26 cellular contexts compared by ENCODE assay signal in genomic region chr1:93453911-93454310, GRCh38. TPM values are rescaled to one million over a fixed set of nuclear protein-coding genes. Genes with fewer than 3 reads are reported as not detected.
DNase-seq lines count a peak whose midpoint lies in the region; ATAC-seq, FAIRE-seq and TF ChIP-seq lines count a peak whose summit lies in the region.
"Had no signal": no experiment of that assay in that cellular context is flagged by ENCODE, and none has a peak within 500 bp of the region (broad histone marks: within the 10 kb centered on the region; RNA-seq: fewer than 3 reads in every experiment).

No MANE protein-coding gene starts in this region.

- H3K4me1 Mint-ChIP-seq in MCF 10A (ENCODE audit: insufficient read depth, unreplicated experiment) (peaks cover 31% of the 10 kb centered on the region), astrocyte (ENCODE audit: low read depth, unreplicated experiment) (peaks cover 20% of the 10 kb centered on the region)

- no peak for TF ChIP-seq POLR2A in breast epithelium (IDR thresholded peaks at IDR 0.05)

- no TSS peak for BruUV-seq in MCF 10A (replicated peaks; lab: Mats Ljungman, UMichigan)

- CTCF ChIA-PET in MCF 10A (lab: Yijun Ruan, JAX), result no interaction called here

- peak overlapping the region; percentile 26 for H3K4me2 ChIP-seq in astrocyte (ENCODE audit: low read length)

- H4K20me1 ChIP-seq in astrocyte (ENCODE audit: insufficient read depth, low read length), result peaks cover 81% of the 10 kb centered on the region

- POLR2A ChIA-PET in MCF 10A (lab: Yijun Ruan, JAX), result interaction anchor here (0.7 to 1.0 kb wide), 5 partner anchors 21 to 162 kb away, joined by 3 read pairs; no protein-coding TSS in a partner anchor

- H3K27ac Mint-ChIP-seq in MCF 10A (ENCODE audit: low read depth, unreplicated experiment) (no peak overlapping the region), astrocyte (ENCODE audit: unreplicated experiment) (no peak overlapping the region)
- H3K27ac Mint-ChIP-seq: activated CD4-positive, alpha-beta T cell treated with anti-CD3 and anti-CD28 coated beads for 36 hours; activated naive CD8-positive, alpha-beta T cell treated with anti-CD3 and anti-CD28 coated beads, Interleukin-2, amount 10 ng/mL, durations not matched to agents 7 days and 5 days; CD4-positive, alpha-beta memory T cell; naive B cell; stimulated activated naive CD8-positive, alpha-beta T cell treated with anti-CD3 and anti-CD28 coated beads, Interleukin-15, amount 100 ng/mL, for 72 hours had no signal

- TF ChIP-seq CTCF in MCF 10A (IDR thresholded peaks at IDR 0.05; ENCODE audit: unreplicated experiment) (no peak), breast epithelium (IDR thresholded peaks at IDR 0.05) (no peak), astrocyte (IDR thresholded peaks at IDR 0.05; ENCODE audit: insufficient read depth, low read depth, low read length) (no peak)

- FAIRE-seq in astrocyte (lab: Jason Lieb, UNC), result no peak
- FAIRE-seq: GM12892 had no signal

- H2AFZ ChIP-seq in astrocyte (ENCODE audit: low read depth, low read length), result no peak overlapping the region

- no peak overlapping the region for H3K27ac ChIP-seq in breast epithelium
- no peak overlapping the region for H3K27ac ChIP-seq in astrocyte (ENCODE audit: low read depth, low read length)
- H3K27ac ChIP-seq: dorsolateral prefrontal cortex, skin epidermis, thyroid gland had no signal

- no peak overlapping the region for H3K4me3 ChIP-seq in breast epithelium
- H3K4me3 ChIP-seq in astrocyte (ENCODE audit: insufficient read depth, low read depth, low read length), result no peak overlapping the region
- H3K4me3 ChIP-seq: dorsolateral prefrontal cortex, skin epidermis, thyroid gland had no signal

- H3K27me3 Mint-ChIP-seq in MCF 10A (ENCODE audit: insufficient read depth, unreplicated experiment), result no peaks in the 10 kb centered on the region
- no peaks in the 10 kb centered on the region for H3K27me3 Mint-ChIP-seq in astrocyte (ENCODE audit: low read depth, unreplicated experiment)

- peaks cover 99% of the 10 kb centered on the region for H3K79me2 ChIP-seq in astrocyte (ENCODE audit: insufficient read depth, low read length)

- H3K9me3 Mint-ChIP-seq in MCF 10A (ENCODE audit: unreplicated experiment), result no peaks in the 10 kb centered on the region
- H3K9me3 Mint-ChIP-seq in astrocyte (ENCODE audit: unreplicated experiment), result no peaks in the 10 kb centered on the region
- H3K9me3 Mint-ChIP-seq: activated naive CD8-positive, alpha-beta T cell treated with anti-CD3 and anti-CD28 coated beads, Interleukin-2, amount 10 ng/mL, durations not matched to agents 7 days and 5 days; CD4-positive, alpha-beta memory T cell; naive B cell; stimulated activated naive CD8-positive, alpha-beta T cell treated with anti-CD3 and anti-CD28 coated beads, Interleukin-15, amount 100 ng/mL, for 72 hours had no signal

- H3K27me3 ChIP-seq in breast epithelium (no peaks in the 10 kb centered on the region), astrocyte (ENCODE audit: insufficient read depth, low read length) (no peaks in the 10 kb centered on the region)
- H3K27me3 ChIP-seq: thyroid gland had no signal

- H3K36me3 Mint-ChIP-seq in MCF 10A (ENCODE audit: insufficient read depth, unreplicated experiment), result peaks cover 14% of the 10 kb centered on the region
- peaks cover 3% of the 10 kb centered on the region for H3K36me3 Mint-ChIP-seq in astrocyte (ENCODE audit: low read depth, unreplicated experiment)
- H3K36me3 Mint-ChIP-seq: activated naive CD8-positive, alpha-beta T cell treated with anti-CD3 and anti-CD28 coated beads, Interleukin-2, amount 10 ng/mL, durations not matched to agents 7 days and 5 days had no signal

- no peak overlapping the region for H3K9ac ChIP-seq in astrocyte (ENCODE audit: low read length)

- no peaks in the 10 kb centered on the region for H3K4me1 ChIP-seq in breast epithelium
- H3K4me1 ChIP-seq in astrocyte (ENCODE audit: insufficient read depth, low read length), result peaks cover 5% of the 10 kb centered on the region

- H3K4me3 Mint-ChIP-seq in MCF 10A (ENCODE audit: unreplicated experiment) (no peak overlapping the region), astrocyte (ENCODE audit: unreplicated experiment) (no peak overlapping the region)
- H3K4me3 Mint-ChIP-seq: activated CD4-positive, alpha-beta T cell treated with anti-CD3 and anti-CD28 coated beads for 36 hours; activated naive CD8-positive, alpha-beta T cell treated with anti-CD3 and anti-CD28 coated beads, Interleukin-2, amount 10 ng/mL, durations not matched to agents 7 days and 5 days; CD4-positive, alpha-beta memory T cell; naive B cell; stimulated activated naive CD8-positive, alpha-beta T cell treated with anti-CD3 and anti-CD28 coated beads, Interleukin-15, amount 100 ng/mL, for 72 hours had no signal

- intact Hi-C loops in MCF 10A (cut with micrococcal nuclease) (no loop called here), breast epithelium (cut with DNase I; ENCODE audit: low total_unique reads) (no loop called here), head of caudate nucleus (cut with DNase I) (no loop called here)

- ATAC-seq in HG02678 (IDR thresholded peaks at IDR 0.05; ENCODE audit: unreplicated experiment), result no peak
- ATAC-seq: activated CD4-positive, alpha-beta T cell treated with anti-CD3 and anti-CD28 coated beads for 36 hours; left colon; stimulated activated naive CD8-positive, alpha-beta T cell treated with anti-CD3 and anti-CD28 coated beads, Interleukin-15, amount 100 ng/mL, for 72 hours had no signal

- H3K36me3 ChIP-seq in breast epithelium (no peaks in the 10 kb centered on the region), astrocyte (ENCODE audit: insufficient read depth, low read length) (no peaks in the 10 kb centered on the region)
- H3K36me3 ChIP-seq: thyroid gland had no signal

- DNase-seq in MCF 10A (ENCODE audit: unreplicated experiment) (peak; percentile 33), breast epithelium (ENCODE audit: low spot score in 2 of 2) (no peak), astrocyte (ENCODE audit: low read depth) (peak; percentile 1), glomerular visceral epithelial cell (ENCODE audit: extremely low spot score) (peak; percentile 12), head of caudate nucleus (no peak), middle frontal gyrus (ENCODE audit: extremely low spot score, low spot score) (no peak)
- DNase-seq in activated CD4-positive, CD25-positive, alpha-beta regulatory T cell treated with anti-CD3 and anti-CD28 coated beads, Interleukin-2, amount 50 U/mL, for 72 hours, result no peak
- DNase-seq: activated CD4-positive, alpha-beta T cell treated with anti-CD3 and anti-CD28 coated beads for 36 hours; activated effector memory CD4-positive, alpha-beta T cell treated with anti-CD3 and anti-CD28 coated beads, Interleukin-2, amount 50 U/mL, for 16 hours; activated naive CD8-positive, alpha-beta T cell treated with anti-CD3 and anti-CD28 coated beads, Interleukin-2, amount 10 ng/mL, durations not matched to agents 7 days and 5 days; activated T-cell treated with anti-CD3 and anti-CD28 coated beads, Interleukin-2, amount 50 U/mL, for 1 hour; AML-193; CD4-positive, alpha-beta memory T cell; dorsolateral prefrontal cortex; left colon; naive B cell; NCI-H1417; NCI-H2081; NCI-H345; NCI-H748 treated with DMSO at 0.1 percent for 48 hours; stimulated activated CD8-positive, alpha-beta memory T cell treated with anti-CD3 and anti-CD28 coated beads, Interleukin-4, amount 100 ng/mL, for 48 hours; stimulated activated naive CD8-positive, alpha-beta T cell treated with anti-CD3 and anti-CD28 coated beads, Interleukin-15, amount 100 ng/mL, for 72 hours; thyroid gland had no signal

- no peaks in the 10 kb centered on the region for H3K9me3 ChIP-seq in breast epithelium
- no peaks in the 10 kb centered on the region for H3K9me3 ChIP-seq in astrocyte (ENCODE audit: insufficient read depth, low read depth, low read length)
- H3K9me3 ChIP-seq: thyroid gland had no signal

RNA-seq across cellular contexts. Expression of gene FNBP1L, which starts 6.0 kb away (rescaled TPM):
- 30.7 and 31.8 TPM in 2 replicates for total RNA-seq in MCF 10A (2022)
- total RNA-seq in breast epithelium, result 100 to 1,000 TPM in 1 of 3 donors, 10 to 100 TPM in 2; 33.1 to 117 (median 63.6) TPM
- 49.7 and 57.8 TPM in 2 replicates for total RNA-seq in astrocyte

Comparison
In these comparisons a context has a peak if more than half of its experiments do, and no peak if none do; other contexts are left out.
1. DNase-seq: peak in MCF 10A (single experiment), astrocyte (single experiment) and glomerular visceral epithelial cell (single experiment); none in breast epithelium (0 of 2), head of caudate nucleus (0 of 42), activated CD4-positive, CD25-positive, alpha-beta regulatory T cell treated with anti-CD3 and anti-CD28 coated beads, Interleukin-2, amount 50 U/mL, for 72 hours (single experiment) and middle frontal gyrus (single experiment).